Comparison of ENCODE assay signal across 10 cellular contexts in the genomic region with DNA sequence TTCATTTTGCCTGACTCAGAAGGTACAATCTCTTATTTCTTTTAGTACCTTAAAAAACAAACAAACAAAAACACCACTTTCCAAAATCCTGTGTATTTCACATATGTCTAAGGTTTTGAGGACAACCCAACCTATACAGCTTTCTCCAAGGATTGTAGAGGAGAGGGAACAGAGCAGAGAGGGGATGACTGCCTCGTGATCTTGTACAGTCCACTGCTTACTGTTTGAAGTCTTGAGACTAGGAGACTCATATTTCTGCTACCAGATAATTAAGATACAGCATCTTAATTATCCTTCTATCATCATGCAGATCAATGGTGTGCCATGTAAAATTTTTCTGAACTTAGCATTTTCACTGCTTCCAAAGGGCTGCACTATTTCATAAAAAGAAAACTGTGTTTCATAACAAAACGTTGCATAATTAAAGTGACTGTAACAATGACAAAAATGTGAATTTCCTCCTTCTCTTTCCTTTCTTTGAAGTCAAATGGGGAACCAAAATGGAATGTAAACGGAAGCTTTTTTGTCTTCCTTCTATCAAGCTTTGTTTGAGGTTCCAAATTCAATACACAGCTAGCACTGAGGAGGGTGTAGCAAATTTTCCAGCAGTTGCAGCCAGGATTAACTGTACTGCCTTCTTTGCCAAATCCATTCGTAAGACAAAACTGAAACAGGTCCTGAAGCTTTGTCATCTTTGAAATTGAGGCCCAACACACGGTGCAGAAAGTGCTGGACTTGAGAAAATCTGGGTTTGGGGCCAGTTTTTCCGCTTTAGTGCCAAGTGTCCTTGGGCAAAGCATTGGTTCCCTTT. TPM values are rescaled to one million over a fixed set of nuclear protein-coding genes. Genes with fewer than 3 reads are reported as not detected.
DNase-seq lines count a peak whose midpoint lies in the region; ATAC-seq, FAIRE-seq and TF ChIP-seq lines count a peak whose summit lies in the region.
"Had no signal": no experiment of that assay in that cellular context is flagged by ENCODE, and none has a peak within 500 bp of the region (broad histone marks: within the 10 kb centered on the region; RNA-seq: fewer than 3 reads in every experiment).

No MANE protein-coding gene starts in this region.

- H3K4me1 ChIP-seq in K562 (replicated peaks in 1 of 2; ENCODE audit: control insufficient read depth in 2 of 2, insufficient read depth in 2 of 2, low read length in 2 of 2) (peaks cover 0 to 14% of the 10 kb centered on the region in 2 experiments; a peak in 2 of 5 replicates), right cardiac atrium (ENCODE audit: control insufficient read depth, insufficient read depth, low read length) (peaks cover 5% of the 10 kb centered on the region)

- TF ChIP-seq POLR2A in K562 (conservative IDR thresholded peaks at IDR 0.05): no peak

- TF ChIP-seq EP300 in K562 (IDR thresholded peaks at IDR 0.05; ENCODE audit: low read length): no peak

- no peak overlapping the region for H3K9ac ChIP-seq in K562 (ENCODE audit: insufficient read depth in 1 of 2, low read depth in 2 of 2, low read length in 2 of 2)

- H3K27me3 ChIP-seq in K562 (ENCODE audit: control insufficient read depth in 2 of 2, insufficient read depth in 2 of 2, low read length in 2 of 2) (no peaks in the 10 kb centered on the region), right cardiac atrium (ENCODE audit: control insufficient read depth, insufficient read depth) (no peaks in the 10 kb centered on the region)

- CTCF ChIA-PET in K562 (lab: Yijun Ruan, JAX; ENCODE audit: low intra/inter-chr PET ratio): no interaction called here

- WGBS in K562 (ENCODE audit: insufficient coverage, low coverage, missing lambda C conversion rate): 10% methylated on average over 5 of the region's 6 CpGs
- 23% methylated on average over 6 of the region's 6 CpGs for WGBS in right cardiac atrium

- no peak overlapping the region for H3K4me3 ChIP-seq in K562
- H3K4me3 ChIP-seq in right cardiac atrium (ENCODE audit: low read length): no peak overlapping the region
- no peak overlapping the region for H3K4me3 ChIP-seq in skin epidermis

- intact Hi-C loops in K562 (cut with micrococcal nuclease): no loop called here
- intact Hi-C loops in right cardiac atrium (cut with DNase I): no loop called here

- H3K27ac ChIP-seq in K562 (ENCODE audit: extremely low read depth, low read depth, low read length) (no peak overlapping the region), right cardiac atrium (ENCODE audit: low read length) (peak overlapping the region; percentile 93), skin epidermis (peak overlapping the region in 20 of 21 experiments; percentile 14 to 90 (median 66))

- peak; percentile 37 for DNase-seq in HCEC 1CT
- no peak for DNase-seq in K562 (ENCODE audit: extremely low read depth in 1 of 4, low spot score in 3 of 4)
- DNase-seq in right cardiac atrium: peak in 1 of 3 donors; percentile 62
- DNase-seq in NCI-H1694 treated with DMSO at 0.1 percent for 48 hours (lab: John Stamatoyannopoulos, UW): no peak
- no peak for DNase-seq in activated CD4-positive, alpha-beta T cell treated with anti-CD3 and anti-CD28 coated beads for 1 hour
- DNase-seq in NCI-H146 treated with DMSO at 0.1 percent for 48 hours (lab: John Stamatoyannopoulos, UW; ENCODE audit: unreplicated experiment): no peak
- DNase-seq: NCI-H2171 had no signal

- POLR2A ChIA-PET in K562 (lab: Yijun Ruan, JAX): no interaction called here

- in situ Hi-C loops in K562 (cut with MboI): no loop called here

- H4K20me1 ChIP-seq in K562 (replicated peaks; ENCODE audit: control insufficient read depth, insufficient read depth, low read length): no peaks in the 10 kb centered on the region

- no peak overlapping the region for H3K4me2 ChIP-seq in K562 (ENCODE audit: insufficient read depth, low read length)

- H3K9me1 ChIP-seq in K562 (ENCODE audit: control insufficient read depth, insufficient read depth, low read length): no peaks in the 10 kb centered on the region

- ATAC-seq in K562 (no peak), right cardiac atrium (peak; percentile 54 to 61), HG03457 (IDR thresholded peaks at IDR 0.05; ENCODE audit: unreplicated experiment) (no peak)

- H3K9me3 ChIP-seq in K562 (replicated peaks; ENCODE audit: control insufficient read depth, insufficient read depth, low read depth, low read length) (no peaks in the 10 kb centered on the region), right cardiac atrium (ENCODE audit: control insufficient read depth, low read length) (no peaks in the 10 kb centered on the region)

- FAIRE-seq in K562 (lab: Jason Lieb, UNC): no peak
- FAIRE-seq: TTC549 had no signal

- no peak for TF ChIP-seq RAD21 in K562 (CRISPR knock-in tag; conservative IDR thresholded peaks at IDR 0.05 in 1 of 2, IDR thresholded peaks at IDR 0.05 in 1 of 2)

- no TSS peak for BruUV-seq in K562 (replicated peaks; lab: Mats Ljungman, UMichigan)

- peak overlapping the region; percentile 76 for H2AFZ ChIP-seq in K562 (ENCODE audit: low read depth, low read length)

- H3K79me2 ChIP-seq in K562 (ENCODE audit: control insufficient read depth, insufficient read depth, low read length): no peaks in the 10 kb centered on the region

- no peak for TF ChIP-seq CTCF in K562 (IDR thresholded peaks at IDR 0.05 in 2 of 3, conservative IDR thresholded peaks at IDR 0.05 in 1 of 3; ENCODE audit: insufficient read depth in 2 of 3, low read depth in 1 of 3, low read length in 3 of 3)

- H3K36me3 ChIP-seq in K562 (ENCODE audit: control insufficient read depth, insufficient read depth, low read length): no peaks in the 10 kb centered on the region

TF ChIP-seq in K562, 482 proteins besides CTCF, POLR2A, EP300 and RAD21:
- TF ChIP-seq, protein P1, sequence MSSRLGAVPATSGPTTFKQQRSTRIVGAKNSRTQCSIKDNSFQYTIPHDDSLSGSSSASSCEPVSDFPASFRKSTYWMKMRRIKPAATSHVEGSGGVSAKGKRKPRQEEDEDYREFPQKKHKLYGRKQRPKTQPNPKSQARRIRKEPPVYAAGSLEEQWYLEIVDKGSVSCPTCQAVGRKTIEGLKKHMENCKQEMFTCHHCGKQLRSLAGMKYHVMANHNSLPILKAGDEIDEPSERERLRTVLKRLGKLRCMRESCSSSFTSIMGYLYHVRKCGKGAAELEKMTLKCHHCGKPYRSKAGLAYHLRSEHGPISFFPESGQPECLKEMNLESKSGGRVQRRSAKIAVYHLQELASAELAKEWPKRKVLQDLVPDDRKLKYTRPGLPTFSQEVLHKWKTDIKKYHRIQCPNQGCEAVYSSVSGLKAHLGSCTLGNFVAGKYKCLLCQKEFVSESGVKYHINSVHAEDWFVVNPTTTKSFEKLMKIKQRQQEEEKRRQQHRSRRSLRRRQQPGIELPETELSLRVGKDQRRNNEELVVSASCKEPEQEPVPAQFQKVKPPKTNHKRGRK (tag; IDR thresholded peaks at IDR 0.05): no peak
- TF ChIP-seq TGIF2 (CRISPR knock-in tag; IDR thresholded peaks at IDR 0.05) (no peak), TAF7 (tag; IDR thresholded peaks at IDR 0.05) (no peak)
- TF ChIP-seq, protein P2, sequence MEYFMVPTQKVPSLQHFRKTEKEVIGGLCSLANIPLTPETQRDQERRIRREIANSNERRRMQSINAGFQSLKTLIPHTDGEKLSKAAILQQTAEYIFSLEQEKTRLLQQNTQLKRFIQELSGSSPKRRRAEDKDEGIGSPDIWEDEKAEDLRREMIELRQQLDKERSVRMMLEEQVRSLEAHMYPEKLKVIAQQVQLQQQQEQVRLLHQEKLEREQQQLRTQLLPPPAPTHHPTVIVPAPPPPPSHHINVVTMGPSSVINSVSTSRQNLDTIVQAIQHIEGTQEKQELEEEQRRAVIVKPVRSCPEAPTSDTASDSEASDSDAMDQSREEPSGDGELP (CRISPR knock-in tag; IDR thresholded peaks at IDR 0.05; ENCODE audit: borderline replicate concordance): no peak

RNA-seq across cellular contexts. Expression of a gene that starts 34.8 kb away (rescaled TPM):
- 0.65 and 0.72 TPM in 2 replicates for total RNA-seq in K562 (2011; cell fraction: chromatin; rRNA removed; ENCODE audit: low replicate concordance)
- total RNA-seq in K562 (2011; cell fraction: nucleolus; rRNA removed): 0.17 and 0.26 TPM in 2 replicates
- total RNA-seq in K562 (2011; cell fraction: nucleoplasm; rRNA removed): 0.44 and 0.53 TPM in 2 replicates
- total RNA-seq in K562 (2014; rRNA removed) (0.69 and 0.91 TPM in 2 replicates), K562 (2014; rRNA removed; fragmentation: Illumina TruSeq; extraction: Trizol) (1.5 TPM in 2 replicates), K562 (2015; rRNA removed; fragmentation: Illumina TruSeq; extraction: Trizol) (1.8 and 1.9 TPM in 2 replicates), K562 (2021) (1.3 TPM in 2 replicates), right cardiac atrium (10 to 100 TPM in 3 of 4 donors, 1 to 10 TPM in 1; 9.0 to 17.3 (median 17.0) TPM)
- polyA plus RNA-seq in K562 (2011; rRNA removed) (1.2 TPM in 2 replicates), K562 (2014; fragmentation: Illumina TruSeq; extraction: Trizol) (0.93 and 1.2 TPM in 2 replicates), K562 (2014; fragmentation: Nextera tagmentation; extraction: Ambion mirVana) (1 to 10 TPM; 2.8 to 3.3 TPM), K562 (2014; rRNA removed) (1.1 and 1.8 TPM in 2 replicates), right cardiac atrium (13.9 TPM)
- polyA plus RNA-seq in K562 (2011; cell fraction: cytosol; rRNA removed): 0.51 and 0.99 TPM in 2 replicates
- 1.0 and 1.1 TPM in 2 replicates for polyA plus RNA-seq in K562 (2011; cell fraction: nucleus; rRNA removed)
- polyA plus RNA-seq in K562 (2012): 1.9 and 2.9 TPM in 2 replicates
- 0.99 and 1.2 TPM in 2 replicates for polyA minus RNA-seq in K562 (2011; rRNA and poly(A)+ RNA removed)
- 0.38 TPM in 1 of 2 replicates, not detected in the other for polyA minus RNA-seq in K562 (2011; cell fraction: cytosol; rRNA and poly(A)+ RNA removed)
- polyA minus RNA-seq in K562 (2011; cell fraction: nucleus; rRNA and poly(A)+ RNA removed): 0.40 and 0.56 TPM in 2 replicates

Comparison
In these comparisons a context has a peak if more than half of its experiments do, and no peak if none do; other contexts are left out.
1. ATAC-seq: peak in right cardiac atrium (2 of 2); none in K562 (single experiment) and HG03457 (single experiment).